Comparison of ENCODE assay signal across 32 cellular contexts in the genomic region with DNA sequence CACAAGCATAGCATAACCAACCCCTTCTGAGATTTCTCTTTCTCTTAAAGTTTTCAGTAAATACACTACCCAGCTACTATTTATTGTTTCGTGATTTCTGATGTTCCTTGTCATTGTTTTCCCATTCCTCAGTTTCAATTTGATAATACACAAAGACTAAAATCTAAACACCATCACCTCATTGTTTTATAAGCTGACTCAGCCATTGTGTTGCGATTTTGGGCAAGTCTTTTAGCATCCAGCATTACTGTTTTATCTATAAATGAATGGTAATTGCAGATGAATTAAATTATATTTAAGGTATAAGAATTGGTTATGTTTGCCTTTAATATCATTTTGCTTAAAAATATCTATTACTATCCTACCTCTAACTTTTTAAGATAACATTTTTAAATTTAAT.
"Had no signal": no experiment of that assay in that cellular context is flagged by ENCODE, and none has a peak within 500 bp of the region (broad histone marks: within the 10 kb centered on the region; RNA-seq: fewer than 3 reads in every experiment).

No MANE protein-coding gene starts in this region.

- FAIRE-seq: astrocyte had no signal

- H3K9me3 ChIP-seq: adrenal gland, body of pancreas, breast epithelium, MG63, SJSA1, SK-N-SH had no signal

- H3K9ac ChIP-seq: SK-N-SH had no signal

- H3K4me1 ChIP-seq: adrenal gland, body of pancreas, breast epithelium, SJSA1 had no signal

- H3K27ac ChIP-seq: adrenal gland, body of pancreas, breast epithelium, SJSA1 had no signal

- DNase-seq: activated B cell treated with CpG ODN at 0.5 μM for 24 hours; activated CD4-positive, alpha-beta memory T cell treated with anti-CD3 and anti-CD28 coated beads for 36 hours; activated CD4-positive, alpha-beta T cell treated with anti-CD3 and anti-CD28 coated beads for 4 hours; activated CD4-positive, alpha-beta T cell treated with anti-CD3 and anti-CD28 coated beads, Interleukin-2, amount 50 U/mL, for 1 hour; activated CD4-positive, CD25-positive, alpha-beta regulatory T cell treated with anti-CD3 and anti-CD28 coated beads, Interleukin-2, amount 50 U/mL, for 72 hours; activated CD8-positive, alpha-beta memory T cell treated with anti-CD3 and anti-CD28 coated beads, Interleukin-2, amount 50 U/mL, for 4 hours; activated gamma-delta T cell treated with Interleukin-2 at 50 U/mL for 16 hours; activated naive CD4-positive, alpha-beta T cell treated with anti-CD3 and anti-CD28 coated beads for 36 hours; activated T-cell treated with anti-CD3 and anti-CD28 coated beads for 4 hours; activated T-cell treated with anti-CD3 and anti-CD28 coated beads, Interleukin-2, amount 50 U/mL, for 4 hours; adrenal gland; body of pancreas; Karpas-422; MG63; NCI-H1048; NCI-H1105 treated with DMSO at 0.1 percent for 48 hours; NCI-H1436; NCI-H1694; NCI-H1930; NCI-H2081 treated with DMSO at 0.1 percent for 48 hours; NCI-H226; NCI-H446 treated with DMSO at 0.1 percent for 48 hours; NCI-H524; NCI-H69; NCI-H82; SHP77 treated with DMSO at 0.1 percent for 48 hours; SK-N-SH had no signal

- H3K4me2 ChIP-seq: SK-N-SH had no signal

- H3K4me3 ChIP-seq: adrenal gland, body of pancreas, breast epithelium, MG63, SJSA1 had no signal

- H3K36me3 ChIP-seq: adrenal gland, breast epithelium, MG63, SJSA1 had no signal

- ATAC-seq: activated naive CD4-positive, alpha-beta T cell treated with anti-CD3 and anti-CD28 coated beads, Interleukin-2, amount 50 U/mL, for 72 hours; activated T-cell treated with anti-CD3 and anti-CD28 coated beads, Interleukin-2, amount 50 U/mL, for 4 hours; body of pancreas; Panc1 had no signal
